8 cellular contexts compared by ENCODE assay signal in genomic region chr1:235326719-235327558, GRCh38. TPM values are rescaled to one million over a fixed set of nuclear protein-coding genes. Genes with fewer than 3 reads are reported as not detected.
DNase-seq lines count a peak whose midpoint lies in the region; ATAC-seq, FAIRE-seq and TF ChIP-seq lines count a peak whose summit lies in the region.

No MANE protein-coding gene starts in this region.

- no peak for ATAC-seq in GM18858 (IDR thresholded peaks at IDR 0.05; ENCODE audit: unreplicated experiment)

- H3K27me3 ChIP-seq in WERI-Rb-1 (ENCODE audit: insufficient read depth, low read depth, severe bottlenecking) = no peaks in the 10 kb centered on the region
- H3K27me3 ChIP-seq in bronchial epithelial cell (ENCODE audit: control insufficient read depth, insufficient read depth, low read length) = no peaks in the 10 kb centered on the region

- H3K4me3 ChIP-seq in WERI-Rb-1 (ENCODE audit: low read depth, low read length) (peak overlapping the region; percentile 95), bronchial epithelial cell (ENCODE audit: low read depth, low read length) (peak overlapping the region; percentile 89), kidney (ENCODE audit: low read length in 2 of 2) (peak overlapping the region; percentile 81 to 94)

- no peak for FAIRE-seq in bronchial epithelial cell (lab: Jason Lieb, UNC)
- FAIRE-seq in kidney (lab: Jason Lieb, UNC) = no peak

- H3K4me1 ChIP-seq in kidney (ENCODE audit: control insufficient read depth in 1 of 2, insufficient read depth in 1 of 2, low read depth in 1 of 2, low read length in 2 of 2) = peaks cover 4 to 35% of the 10 kb centered on the region in 2 donors

- H3K9ac ChIP-seq in kidney (ENCODE audit: low read length in 2 of 2) = peak overlapping the region; percentile 41 to 85

- H3K9me3 ChIP-seq in WERI-Rb-1 (ENCODE audit: severe bottlenecking) (no peaks in the 10 kb centered on the region), kidney (ENCODE audit: control insufficient read depth in 1 of 2, low read length in 2 of 2) (no peaks in the 10 kb centered on the region)

- TF ChIP-seq CTCF in WERI-Rb-1 (IDR thresholded peaks at IDR 0.05; ENCODE audit: low read depth, low read length) = no peak
- TF ChIP-seq CTCF in bronchial epithelial cell (IDR thresholded peaks at IDR 0.05; ENCODE audit: insufficient read depth, low read length, severe bottlenecking) = no peak
- no peak for TF ChIP-seq CTCF in kidney (IDR thresholded peaks at IDR 0.05; ENCODE audit: borderline replicate concordance, extremely low read depth, insufficient read depth)

- peak overlapping the region; percentile 96 for H3K27ac ChIP-seq in WERI-Rb-1
- peak overlapping the region; percentile 93 to 94 for H3K27ac ChIP-seq in kidney (ENCODE audit: low read depth in 2 of 2, low read length in 2 of 2)

- intact Hi-C loops in kidney (cut with DNase I) = no loop called here

- DNase-seq in NCI-H2081 (lab: John Stamatoyannopoulos, UW) (peak; percentile 36 to 56), NCI-H2081 treated with DMSO at 0.1 percent for 48 hours (lab: John Stamatoyannopoulos, UW) (no peak), M059J (ENCODE audit: low read depth) (peak; percentile 48), WERI-Rb-1 (peak; percentile 56), bronchial epithelial cell (ENCODE audit: low read depth) (peak; percentile 26), kidney (peak; percentile 88)
- peak; percentile 33 to 47 for DNase-seq in stimulated activated CD4-positive, alpha-beta T cell treated with anti-CD3 and anti-CD28 coated beads, Interleukin-15, amount 100 ng/mL, for 48 hours (ENCODE audit: low read depth in 2 of 2)

- H3K36me3 ChIP-seq in WERI-Rb-1 = peaks cover 71% of the 10 kb centered on the region
- H3K36me3 ChIP-seq in bronchial epithelial cell (ENCODE audit: control insufficient read depth, insufficient read depth, low read length) = no peaks in the 10 kb centered on the region
- no peaks in the 10 kb centered on the region for H3K36me3 ChIP-seq in kidney (ENCODE audit: control insufficient read depth in 1 of 2, insufficient read depth in 2 of 2, low read length in 2 of 2)

RNA-seq across cellular contexts. Expression of gene ARID4B, which starts 1.0 kb away (rescaled TPM):
- total RNA-seq in M059J (2014; rRNA removed; shearing (Covaris generic)) = 12.8 and 17.0 TPM in 2 replicates
- total RNA-seq in bronchial epithelial cell (11.8 and 37.9 TPM in 2 replicates), kidney (50.3 TPM)
- 6.6 TPM for polyA plus RNA-seq in kidney (ENCODE audit: insufficient read depth, low read depth, low replicate concordance)

RNA-seq across cellular contexts. Expression of gene GGPS1, which starts 1.4 kb away (rescaled TPM):
- total RNA-seq in M059J (2014; rRNA removed; shearing (Covaris generic)) = 30.7 and 42.8 TPM in 2 replicates
- 21.6 and 25.3 TPM in 2 replicates for total RNA-seq in bronchial epithelial cell
- 39.0 TPM for total RNA-seq in kidney
- 38.3 TPM for polyA plus RNA-seq in kidney (ENCODE audit: insufficient read depth, low read depth, low replicate concordance)

RNA-seq across cellular contexts. Expression of gene TBCE, which starts 40.3 kb away (rescaled TPM):
- 20.8 and 30.3 TPM in 2 replicates for total RNA-seq in M059J (2014; rRNA removed; shearing (Covaris generic))
- 16.4 and 25.0 TPM in 2 replicates for total RNA-seq in bronchial epithelial cell
- 15.1 TPM for total RNA-seq in kidney
- 22.6 TPM for polyA plus RNA-seq in kidney (ENCODE audit: insufficient read depth, low read depth, low replicate concordance)
